Comparison of ENCODE assay signal across 16 cellular contexts in genomic region chr9:93235278-93235960, GRCh38. TPM values are rescaled to one million over a fixed set of nuclear protein-coding genes. Genes with fewer than 3 reads are reported as not detected.
DNase-seq lines count a peak whose midpoint lies in the region; ATAC-seq, FAIRE-seq and TF ChIP-seq lines count a peak whose summit lies in the region.
"Had no signal": no experiment of that assay in that cellular context is flagged by ENCODE, and none has a peak within 500 bp of the region (broad histone marks: within the 10 kb centered on the region; RNA-seq: fewer than 3 reads in every experiment).

No MANE protein-coding gene starts in this region.

- no peaks in the 10 kb centered on the region for H3K27me3 ChIP-seq in right atrium auricular region
- no peaks in the 10 kb centered on the region for H3K27me3 ChIP-seq in osteoblast (ENCODE audit: insufficient read depth, low read length)

- H3K36me3 ChIP-seq in right atrium auricular region (peaks cover 19% of the 10 kb centered on the region), osteoblast (ENCODE audit: insufficient read depth, low read length) (no peaks in the 10 kb centered on the region)

- H3K4me2 ChIP-seq in osteoblast (ENCODE audit: insufficient read depth, low read length): no peak overlapping the region

- H3K4me3 ChIP-seq in right atrium auricular region: no peak overlapping the region
- no peak overlapping the region for H3K4me3 ChIP-seq in fibroblast of villous mesenchyme (ENCODE audit: low read depth, low read length)
- no peak overlapping the region for H3K4me3 ChIP-seq in osteoblast (ENCODE audit: insufficient read depth, low read length)

- TF ChIP-seq CTCF in right atrium auricular region (IDR thresholded peaks at IDR 0.05) (no peak), fibroblast of villous mesenchyme (IDR thresholded peaks at IDR 0.05; ENCODE audit: insufficient read depth, low read depth, low read length) (no peak), osteoblast (IDR thresholded peaks at IDR 0.05; ENCODE audit: extremely low read depth, low read depth, low read length) (no peak)

- FAIRE-seq in urothelium cell line (lab: Jason Lieb, UNC): no peak
- FAIRE-seq: A204.1 had no signal

- no peaks in the 10 kb centered on the region for H3K79me2 ChIP-seq in osteoblast (ENCODE audit: insufficient read depth, low read length)

- intact Hi-C loops in Right ventricle myocardium superior (cut with DNase I): no loop called here

- DNase-seq in Right ventricle myocardium superior (peak; percentile 31), right atrium auricular region (ENCODE audit: low spot score) (no peak), fibroblast of villous mesenchyme (ENCODE audit: low read depth) (peak; percentile 11), osteoblast (ENCODE audit: insufficient read length, low spot score, missing footprints) (peak; percentile 82), urothelium cell line (ENCODE audit: low spot score) (no peak), COR-L47 (lab: John Stamatoyannopoulos, UW) (no peak)
- DNase-seq in stimulated activated CD4-positive, alpha-beta T cell treated with anti-CD3 and anti-CD28 coated beads, Interleukin-15, amount 100 ng/mL, for 24 hours: no peak
- DNase-seq: DMS53, HCEC 1CT, NCI-H1092, NCI-H1694 treated with DMSO at 0.1 percent for 48 hours, NCI-H345 had no signal

- H4K20me1 ChIP-seq in osteoblast (ENCODE audit: insufficient read depth, low read length): no peaks in the 10 kb centered on the region

- H3K4me1 ChIP-seq in right atrium auricular region: peaks cover 0 to 27% of the 10 kb centered on the region in 2 donors
- H3K4me1 ChIP-seq in osteoblast (ENCODE audit: insufficient read depth, low read length): no peaks in the 10 kb centered on the region

- ATAC-seq in Right ventricle myocardium superior (ENCODE audit: poor library complexity): no peak
- ATAC-seq in GM21619 (IDR thresholded peaks at IDR 0.05; ENCODE audit: unreplicated experiment): no peak

- H2AFZ ChIP-seq in osteoblast (ENCODE audit: low read length): no peak overlapping the region

- no peaks in the 10 kb centered on the region for H3K9me3 ChIP-seq in right atrium auricular region
- H3K9me3 ChIP-seq in osteoblast (ENCODE audit: low read depth, low read length): no peaks in the 10 kb centered on the region

- peak overlapping the region in 1 of 2 donors; percentile 57 for H3K27ac ChIP-seq in right atrium auricular region
- H3K27ac ChIP-seq in osteoblast (ENCODE audit: low read depth, low read length): no peak overlapping the region
- H3K27ac ChIP-seq: C4-2B had no signal

RNA-seq across cellular contexts. Expression of gene WNK2, which starts 51.5 kb away (rescaled TPM):
- total RNA-seq in Right ventricle myocardium superior (222 TPM), right atrium auricular region (100 to 1,000 TPM in 1 of 2 donors, 10 to 100 TPM in 1; 61.4 to 132 TPM), fibroblast of villous mesenchyme (not detected in 2 replicates), osteoblast (not detected in 2 replicates)
- total RNA-seq: HT1080 had no signal

Comparison
In these comparisons a context has a peak if more than half of its experiments do, and no peak if none do; other contexts are left out.
1. DNase-seq: peak in Right ventricle myocardium superior (single experiment), fibroblast of villous mesenchyme (single experiment) and osteoblast (single experiment); none in right atrium auricular region (single experiment), stimulated activated CD4-positive, alpha-beta T cell treated with anti-CD3 and anti-CD28 coated beads, Interleukin-15, amount 100 ng/mL, for 24 hours (single experiment), urothelium cell line (single experiment) and COR-L47 (single experiment).
2. RNA of gene WNK2, which starts 51.5 kb away (total RNA-seq): 222 TPM in Right ventricle myocardium superior (single experiment) and 61.4 to 132 TPM in right atrium auricular region; not detected in fibroblast of villous mesenchyme and not detected in osteoblast; every median in the first group is over 10 times any median in the second.